Comparison of ENCODE assay signal across 25 cellular contexts in genomic region chr10:86187840-86188239, GRCh38.
A peak's percentile ranks its signal among the peaks of the same experiment; 100 is the strongest.
DNase-seq lines count a peak whose midpoint lies in the region; ATAC-seq, FAIRE-seq and TF ChIP-seq lines count a peak whose summit lies in the region.
"Had no signal": no experiment of that assay in that cellular context is flagged by ENCODE, and none has a peak within 500 bp of the region (broad histone marks: within the 10 kb centered on the region; RNA-seq: fewer than 3 reads in every experiment).

No MANE protein-coding gene starts in this region.

- FAIRE-seq in GM12892 (lab: Jason Lieb, UNC) = no peak
- FAIRE-seq: A549, D721Med, GM12891, GM19239, H1 had no signal

- no peak overlapping the region for H3K4me3 ChIP-seq in suprapubic skin
- H3K4me3 ChIP-seq: A549; BLaER1 treated with 17β-estradiol and CSF1 and Interleukin-3, amounts not matched to agents 10 nM and 100 nM; GM23248 had no signal

- H3K4me1 ChIP-seq in suprapubic skin = no peaks in the 10 kb centered on the region
- H3K4me1 ChIP-seq: A549 had no signal

- ATAC-seq in activated CD4-positive, CD25-positive, alpha-beta regulatory T cell treated with anti-CD3 and anti-CD28 coated beads, Interleukin-2, amount 50 U/mL, for 24 hours = no peak
- ATAC-seq: A549 had no signal

- DNase-seq in mesenteric fat pad (ENCODE audit: low spot score) (peak; percentile 60), posterior vena cava (ENCODE audit: low spot score) (peak; percentile 3), suprapubic skin (ENCODE audit: low spot score in 2 of 2) (peak; percentile 21 to 32), GM12892 (ENCODE audit: insufficient read length) (no peak), DMS79 treated with DMSO at 0.1 percent for 48 hours (lab: John Stamatoyannopoulos, UW) (no peak), NCI-H2107 (lab: John Stamatoyannopoulos, UW) (no peak)
- DNase-seq: 8988T; ACHN; AML-193; BE2C; CD8-positive, alpha-beta memory T cell; DMS 273 treated with DMSO at 0.1 percent for 48 hours; DMS79; GF-D8; GM23248; H7; HCEC 1CT had no signal

- no peaks in the 10 kb centered on the region for H3K27me3 ChIP-seq in suprapubic skin
- H3K27me3 ChIP-seq: BE2C; BLaER1 treated with 17β-estradiol and CSF1 and Interleukin-3, amounts not matched to agents 10 nM and 100 nM had no signal

- no peaks in the 10 kb centered on the region for H3K36me3 ChIP-seq in suprapubic skin
- H3K36me3 ChIP-seq: BE2C; BLaER1 treated with 17β-estradiol and CSF1 and Interleukin-3, amounts not matched to agents 10 nM and 100 nM had no signal

- no peaks in the 10 kb centered on the region for H3K9me3 ChIP-seq in suprapubic skin
- H3K9me3 ChIP-seq: A549, BE2C had no signal

- 98% methylated on average over 3 of the region's 3 CpGs for WGBS in suprapubic skin

- TF ChIP-seq POLR2A in suprapubic skin (IDR thresholded peaks at IDR 0.05) (no peak), GM12892 (IDR thresholded peaks at IDR 0.05; ENCODE audit: low read depth, low read length) (no peak)

- TF ChIP-seq CTCF in suprapubic skin (IDR thresholded peaks at IDR 0.05) = no peak

- peak overlapping the region; percentile 51 for H3K27ac ChIP-seq in cingulate gyrus (ENCODE audit: low read depth, low read length)
- no peak overlapping the region for H3K27ac ChIP-seq in suprapubic skin
- H3K27ac ChIP-seq: A549; BLaER1 treated with 17β-estradiol and CSF1 and Interleukin-3, amounts not matched to agents 10 nM and 100 nM; GM23248 had no signal

- TF ChIP-seq EP300 in suprapubic skin (IDR thresholded peaks at IDR 0.05) = no peak

- intact Hi-C loops in posterior vena cava (cut with DNase I) = no loop called here

Comparison
In these comparisons a context has a peak if more than half of its experiments do, and no peak if none do; other contexts are left out.
1. DNase-seq: peak in mesenteric fat pad (single experiment), posterior vena cava (single experiment) and suprapubic skin (2 of 2); none in GM12892 (single experiment), DMS79 treated with DMSO at 0.1 percent for 48 hours (single experiment) and NCI-H2107 (single experiment).